9 cellular contexts compared by ENCODE assay signal in the genomic region with DNA sequence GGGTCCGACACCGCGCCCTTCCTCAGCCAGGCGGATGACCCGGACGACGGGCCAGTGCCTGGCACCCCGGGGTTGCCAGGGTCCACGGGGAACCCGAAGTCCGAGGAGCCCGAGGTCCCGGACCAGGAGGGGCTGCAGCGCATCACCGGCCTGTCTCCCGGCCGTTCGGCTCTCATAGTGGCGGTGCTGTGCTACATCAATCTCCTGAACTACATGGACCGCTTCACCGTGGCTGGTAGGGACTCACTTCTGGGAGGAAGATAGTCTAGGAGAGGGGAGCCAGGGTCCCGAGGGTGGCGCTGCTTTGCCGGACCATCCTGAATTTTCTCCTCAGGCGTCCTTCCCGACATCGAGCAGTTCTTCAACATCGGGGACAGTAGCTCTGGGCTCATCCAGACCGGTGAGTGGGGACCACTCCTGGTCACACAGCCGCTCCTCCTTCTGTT. TPM values are rescaled to one million over a fixed set of nuclear protein-coding genes. Genes with fewer than 3 reads are reported as not detected.
DNase-seq lines count a peak whose midpoint lies in the region; ATAC-seq and TF ChIP-seq lines count a peak whose summit lies in the region.
"Had no signal": no experiment of that assay in that cellular context is flagged by ENCODE, and none has a peak within 500 bp of the region (broad histone marks: within the 10 kb centered on the region; RNA-seq: fewer than 3 reads in every experiment).

No MANE protein-coding gene starts in this region.

- H3K4me1 ChIP-seq in adrenal gland (replicated peaks in 1 of 2) = peaks cover 15 to 18% of the 10 kb centered on the region in 2 donors
- peaks cover 0 to 21% (median 18%) of the 10 kb centered on the region in 4 donors for H3K4me1 ChIP-seq in tibial artery

- intact Hi-C loops in adrenal gland (cut with DNase I) = no loop called here
- intact Hi-C loops in left colon (cut with DNase I, micrococcal nuclease) = no loop called here
- intact Hi-C loops in tibial artery (cut with DNase I; ENCODE audit: low total_unique reads) = loop anchor here (10.0 kb wide), 1 partner anchor 60 kb away; no protein-coding TSS in a partner anchor

- H3K27ac ChIP-seq in adrenal gland = peak overlapping the region in 3 of 5 donors; percentile 56 to 75 (median 63)
- peak overlapping the region; percentile 83 to 87 for H3K27ac ChIP-seq in tibial artery

- peaks cover 0 to 18% of the 10 kb centered on the region in 2 donors for H3K36me3 ChIP-seq in adrenal gland (replicated peaks in 1 of 2)
- peaks cover 6 to 30% (median 25%) of the 10 kb centered on the region in 3 donors for H3K36me3 ChIP-seq in tibial artery

- H3K4me3 ChIP-seq in GM08714 (ENCODE audit: low read length) (peak overlapping the region; percentile 80), adrenal gland (peak overlapping the region; percentile 71 to 96 (median 88)), tibial artery (peak overlapping the region; percentile 76 to 84)

- TF ChIP-seq CTCF in adrenal gland (IDR thresholded peaks at IDR 0.05) (no peak), tibial artery (IDR thresholded peaks at IDR 0.05) (no peak)

- peak in 2 of 7 donors; percentile 14 to 53 for DNase-seq in adrenal gland
- DNase-seq in left colon = no peak
- no peak for DNase-seq in tibial artery
- DNase-seq in NCI-H510A (lab: John Stamatoyannopoulos, UW) = no peak
- DNase-seq in DMS153 treated with DMSO at 0.1 percent for 48 hours (lab: John Stamatoyannopoulos, UW; ENCODE audit: unreplicated experiment) = no peak
- no peak for DNase-seq in islet precursor cell

- H3K9me3 ChIP-seq in adrenal gland (replicated peaks in 1 of 3) (no peaks in the 10 kb centered on the region), tibial artery (no peaks in the 10 kb centered on the region)

- no peaks in the 10 kb centered on the region for H3K27me3 ChIP-seq in adrenal gland
- H3K27me3 ChIP-seq in tibial artery = no peaks in the 10 kb centered on the region

- no peak for TF ChIP-seq POLR2A in adrenal gland (IDR thresholded peaks at IDR 0.05)

- WGBS in adrenal gland, 4 donors = 6 to 12% (median 9%) methylated on average over 11 to 30 of the region's 30 CpGs

- ATAC-seq in HG03064 (IDR thresholded peaks at IDR 0.05; ENCODE audit: low read depth, unreplicated experiment) = peak; percentile 7
- ATAC-seq in left colon = peak; percentile 9

RNA-seq across cellular contexts. Expression of a gene that starts 0.6 kb away (rescaled TPM):
- 10 to 100 TPM; 29.0 to 64.2 (median 37.9) TPM for total RNA-seq in adrenal gland
- polyA plus RNA-seq in adrenal gland = 100 to 1,000 TPM in 2 of 3 donors, 1 to 10 TPM in 1; 8.3 to 168 (median 114) TPM
- 10 to 100 TPM; 31.1 to 32.0 TPM for total RNA-seq in left colon

RNA-seq across cellular contexts. Expression of a gene that starts 9.7 kb away (rescaled TPM):
- total RNA-seq in adrenal gland (1 to 10 TPM in 5 of 8 donors, under 1 TPM in 2, not detected in 1; 0.42 to 5.2 (median 1.7) TPM), left colon (1 to 10 TPM; 6.9 to 7.2 TPM)
- 10 to 100 TPM in 2 of 3 donors, 1 to 10 TPM in 1; 1.8 to 50.5 (median 19.0) TPM for polyA plus RNA-seq in adrenal gland

RNA-seq across cellular contexts. Expression of a gene that starts 24.4 kb away (rescaled TPM):
- total RNA-seq in adrenal gland (10 to 100 TPM in 7 of 8 donors, 1 to 10 TPM in 1; 7.7 to 23.9 (median 18.3) TPM), left colon (10 to 100 TPM; 42.9 to 52.0 TPM)
- polyA plus RNA-seq in adrenal gland = 10 to 100 TPM; 10.4 to 25.2 (median 18.3) TPM

RNA-seq across cellular contexts. Expression of a gene that starts 43.4 kb away (rescaled TPM):
- total RNA-seq in adrenal gland = 1 to 10 TPM in 1 of 8 donors, under 1 TPM in 5, not detected in 2; 0.32 to 1.8 (median 0.46) TPM
- polyA plus RNA-seq in adrenal gland = under 1 TPM; 0.26 to 0.88 (median 0.40) TPM
- total RNA-seq in left colon = 1 to 10 TPM in 1 of 2 donors, under 1 TPM in 1; 0.64 to 1.2 TPM
- total RNA-seq: SK-MEL-5 had no signal

RNA-seq across cellular contexts. Expression of a gene that starts 50.1 kb away (rescaled TPM):
- total RNA-seq in adrenal gland = 100 to 1,000 TPM in 1 of 8 donors, 10 to 100 TPM in 7; 18.6 to 108 (median 47.7) TPM
- 100 to 1,000 TPM in 1 of 3 donors, 10 to 100 TPM in 1, 1 to 10 TPM in 1; 1.4 to 121 (median 57.1) TPM for polyA plus RNA-seq in adrenal gland
- 10 to 100 TPM; 39.6 to 41.4 TPM for total RNA-seq in left colon
